ENCODE assay signal across 9 cellular contexts in genomic region chr17:21211825-21212479, GRCh38. TPM values are rescaled to one million over a fixed set of nuclear protein-coding genes. Genes with fewer than 3 reads are reported as not detected.
A peak's percentile ranks its signal among the peaks of the same experiment; 100 is the strongest.
DNase-seq lines count a peak whose midpoint lies in the region; ATAC-seq and TF ChIP-seq lines count a peak whose summit lies in the region.
"Had no signal": no experiment of that assay in that cellular context is flagged by ENCODE, and none has a peak within 500 bp of the region (broad histone marks: within the 10 kb centered on the region; RNA-seq: fewer than 3 reads in every experiment).

No MANE protein-coding gene starts in this region.

- peak overlapping the region; percentile 97 for H3K4me3 Mint-ChIP-seq in activated T-helper 1 cell treated with anti-CD3 and anti-CD28 coated beads, Interleukin-12 subunit alpha, Interleukin-12 subunit beta, Interleukin-2, Interleukin-4 antibody, amounts not matched to agents 30 ng/mL and 10 ng/mL and 1 ng/mL, durations not matched to agents 14 hours and 24 hours and 36 hours
- peak overlapping the region; percentile 39 for H3K4me3 Mint-ChIP-seq in memory B cell

- no peaks in the 10 kb centered on the region for H3K27me3 ChIP-seq in left ventricle myocardium inferior (ENCODE audit: low read depth)

- H3K9me3 Mint-ChIP-seq in activated T-helper 1 cell treated with anti-CD3 and anti-CD28 coated beads, Interleukin-12 subunit alpha, Interleukin-12 subunit beta, Interleukin-2, Interleukin-4 antibody, amounts not matched to agents 30 ng/mL and 10 ng/mL and 1 ng/mL, durations not matched to agents 14 hours and 24 hours and 36 hours: no peaks in the 10 kb centered on the region
- no peaks in the 10 kb centered on the region for H3K9me3 Mint-ChIP-seq in memory B cell

- DNase-seq in left ventricle myocardium inferior (no peak), cardiac septum (ENCODE audit: low spot score) (no peak), memory B cell (ENCODE audit: low spot score in 2 of 2) (no peak), left cardiac atrium (no peak), ACHN (no peak)
- DNase-seq in activated T-helper 1 cell treated with anti-CD3 and anti-CD28 coated beads, Interleukin-12 subunit alpha, Interleukin-12 subunit beta, Interleukin-2, Interleukin-4 antibody, amounts not matched to agents 30 ng/mL and 10 ng/mL and 1 ng/mL, durations not matched to agents 14 hours and 24 hours and 36 hours (ENCODE audit: low spot score): no peak
- DNase-seq: NCI-H446 had no signal

- H3K27ac Mint-ChIP-seq in activated T-helper 1 cell treated with anti-CD3 and anti-CD28 coated beads, Interleukin-12 subunit alpha, Interleukin-12 subunit beta, Interleukin-2, Interleukin-4 antibody, amounts not matched to agents 30 ng/mL and 10 ng/mL and 1 ng/mL, durations not matched to agents 14 hours and 24 hours and 36 hours: no peak overlapping the region
- H3K27ac Mint-ChIP-seq in memory B cell: peak overlapping the region; percentile 31

- H3K4me1 ChIP-seq in left ventricle myocardium inferior: peaks cover 86% of the 10 kb centered on the region

- no peaks in the 10 kb centered on the region for H3K9me3 ChIP-seq in left ventricle myocardium inferior (replicated peaks)

- in situ Hi-C loops in ACHN (cut with HindIII; ENCODE audit: low pct_ligation_motif_present, low pct_unique_long_range_greater_than_20kb, low sequenced_read_pairs): no loop called here

- ATAC-seq in memory B cell (ENCODE audit: low read depth) (no peak), GM18868 (IDR thresholded peaks at IDR 0.05; ENCODE audit: unreplicated experiment) (no peak), left cardiac atrium (no peak), HG03571 (IDR thresholded peaks at IDR 0.05; ENCODE audit: unreplicated experiment) (no peak)

- H3K27ac ChIP-seq in left ventricle myocardium inferior (replicated peaks): no peak overlapping the region

- TF ChIP-seq CTCF in left ventricle myocardium inferior (IDR thresholded peaks at IDR 0.05; ENCODE audit: borderline replicate concordance): no peak

- peaks cover 11% of the 10 kb centered on the region for H3K36me3 Mint-ChIP-seq in activated T-helper 1 cell treated with anti-CD3 and anti-CD28 coated beads, Interleukin-12 subunit alpha, Interleukin-12 subunit beta, Interleukin-2, Interleukin-4 antibody, amounts not matched to agents 30 ng/mL and 10 ng/mL and 1 ng/mL, durations not matched to agents 14 hours and 24 hours and 36 hours (ENCODE audit: low read depth)
- H3K36me3 Mint-ChIP-seq in memory B cell: peaks cover 5% of the 10 kb centered on the region

- H3K4me3 ChIP-seq in left ventricle myocardium inferior: peak overlapping the region; percentile 99

- peaks cover 26% of the 10 kb centered on the region for H3K36me3 ChIP-seq in left ventricle myocardium inferior

- H3K27me3 Mint-ChIP-seq in activated T-helper 1 cell treated with anti-CD3 and anti-CD28 coated beads, Interleukin-12 subunit alpha, Interleukin-12 subunit beta, Interleukin-2, Interleukin-4 antibody, amounts not matched to agents 30 ng/mL and 10 ng/mL and 1 ng/mL, durations not matched to agents 14 hours and 24 hours and 36 hours (ENCODE audit: insufficient read depth): no peaks in the 10 kb centered on the region
- no peaks in the 10 kb centered on the region for H3K27me3 Mint-ChIP-seq in memory B cell

- intact Hi-C loops in left ventricle myocardium inferior (cut with micrococcal nuclease): no loop called here
- intact Hi-C loops in cardiac septum (cut with DNase I): loop anchor here (5.0 kb wide), 3 partner anchors 45 to 170 kb away; partner anchors contain the start of gene USP22
- intact Hi-C loops in activated T-helper 1 cell treated with anti-CD3 and anti-CD28 coated beads, Interleukin-12 subunit alpha, Interleukin-12 subunit beta, Interleukin-2, Interleukin-4 antibody, amounts not matched to agents 30 ng/mL and 10 ng/mL and 1 ng/mL, durations not matched to agents 14 hours and 24 hours and 36 hours (cut with micrococcal nuclease): loop anchor here (5.0 kb wide), 1 partner anchor 110 kb away; no protein-coding TSS in a partner anchor
- intact Hi-C loops in left cardiac atrium (cut with DNase I): loop anchor here in 1 of 2 donors (5.0 kb wide), 2 partner anchors 45 to 85 kb away; partner anchors contain the start of gene DHRS7B

- peaks cover 36% of the 10 kb centered on the region for H3K4me1 Mint-ChIP-seq in activated T-helper 1 cell treated with anti-CD3 and anti-CD28 coated beads, Interleukin-12 subunit alpha, Interleukin-12 subunit beta, Interleukin-2, Interleukin-4 antibody, amounts not matched to agents 30 ng/mL and 10 ng/mL and 1 ng/mL, durations not matched to agents 14 hours and 24 hours and 36 hours (ENCODE audit: low read depth)
- peaks cover 20% of the 10 kb centered on the region for H3K4me1 Mint-ChIP-seq in memory B cell

RNA-seq across cellular contexts. Expression of gene TMEM11, which starts 2.0 kb away (rescaled TPM):
- 39.7 TPM for total RNA-seq in left ventricle myocardium inferior
- total RNA-seq in cardiac septum: 32.0 TPM
- total RNA-seq in activated T-helper 1 cell treated with anti-CD3 and anti-CD28 coated beads, Interleukin-12 subunit alpha, Interleukin-12 subunit beta, Interleukin-2, Interleukin-4 antibody, amounts not matched to agents 30 ng/mL and 10 ng/mL and 1 ng/mL, durations not matched to agents 14 hours and 24 hours and 36 hours: 33.5 and 35.6 TPM in 2 replicates
- total RNA-seq in left cardiac atrium: 10 to 100 TPM; 26.7 to 27.3 TPM

RNA-seq across cellular contexts. Expression of gene NATD1, which starts 41.3 kb away (rescaled TPM):
- 17.7 TPM for total RNA-seq in left ventricle myocardium inferior
- 14.4 TPM for total RNA-seq in cardiac septum
- 1.6 and 1.7 TPM in 2 replicates for total RNA-seq in activated T-helper 1 cell treated with anti-CD3 and anti-CD28 coated beads, Interleukin-12 subunit alpha, Interleukin-12 subunit beta, Interleukin-2, Interleukin-4 antibody, amounts not matched to agents 30 ng/mL and 10 ng/mL and 1 ng/mL, durations not matched to agents 14 hours and 24 hours and 36 hours
- 10 to 100 TPM in 1 of 2 donors, 1 to 10 TPM in 1; 8.6 to 19.4 TPM for total RNA-seq in left cardiac atrium
